10 cellular contexts compared by ENCODE assay signal in the genomic region with DNA sequence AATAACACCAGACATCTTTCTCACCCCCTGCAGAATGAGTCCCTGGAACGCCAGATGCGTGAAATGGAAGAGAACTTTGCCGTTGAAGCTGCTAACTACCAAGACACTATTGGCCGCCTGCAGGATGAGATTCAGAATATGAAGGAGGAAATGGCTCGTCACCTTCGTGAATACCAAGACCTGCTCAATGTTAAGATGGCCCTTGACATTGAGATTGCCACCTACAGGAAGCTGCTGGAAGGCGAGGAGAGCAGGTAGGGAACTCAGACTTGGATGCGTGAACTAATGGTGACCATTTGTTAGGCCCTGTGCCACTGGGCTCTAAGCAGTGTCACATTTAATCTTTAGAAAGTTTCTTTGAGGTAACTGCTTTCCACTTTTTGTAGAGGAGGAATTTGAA. TPM values are rescaled to one million over a fixed set of nuclear protein-coding genes. Genes with fewer than 3 reads are reported as not detected.
DNase-seq lines count a peak whose midpoint lies in the region; ATAC-seq, FAIRE-seq and TF ChIP-seq lines count a peak whose summit lies in the region.
"Had no signal": no experiment of that assay in that cellular context is flagged by ENCODE, and none has a peak within 500 bp of the region (broad histone marks: within the 10 kb centered on the region; RNA-seq: fewer than 3 reads in every experiment).

No MANE protein-coding gene starts in this region.

- intact Hi-C loops in HepG2 (cut with micrococcal nuclease; ENCODE audit: unreplicated experiment), result no loop called here

- H3K9me3 Mint-ChIP-seq in central memory CD8-positive, alpha-beta T cell, result no peaks in the 10 kb centered on the region
- H3K9me3 Mint-ChIP-seq in nephron, result no peaks in the 10 kb centered on the region

- 0 out of 2 replicates have a peak, but pooled peaks cover 11% of the 10 kb centered on the region for H3K4me1 ChIP-seq in HepG2 (ENCODE audit: insufficient read depth, low read length)

- H3K9me3 ChIP-seq in AG04450 (ENCODE audit: control insufficient read depth, insufficient read depth, low read length) (no peaks in the 10 kb centered on the region; the same call in 1 of the 2 replicates), HepG2 (ENCODE audit: low read length) (no peaks in the 10 kb centered on the region)

- peak overlapping the region; percentile 20; the same call in 1 of the 2 replicates for H3K4me3 ChIP-seq in AG04450 (ENCODE audit: low read depth, low read length)
- H3K4me3 ChIP-seq in HepG2 (replicated peaks in 1 of 3; ENCODE audit: insufficient read depth in 1 of 3, low read depth in 2 of 3, low read length in 3 of 3), result no peak overlapping the region

- no peaks in the 10 kb centered on the region for H3K36me3 ChIP-seq in HepG2 (replicated peaks in 1 of 2; ENCODE audit: control insufficient read depth in 1 of 2, insufficient read depth in 2 of 2, low read length in 2 of 2)

- TF ChIP-seq POLR2A in HepG2 (IDR thresholded peaks at IDR 0.05; ENCODE audit: insufficient read depth in 1 of 2, low read depth in 2 of 2, low read length in 2 of 2), result no peak

- 69% methylated on average over 8 of the region's 8 CpGs for WGBS in HepG2 (ENCODE audit: low lambda C conversion rate)

- BruUV-seq in HepG2 (replicated peaks; lab: Mats Ljungman, UMichigan), result no TSS peak

- H3K4me2 ChIP-seq in HepG2 (ENCODE audit: low read depth, low read length), result no peak overlapping the region

- no peak overlapping the region for H3K27ac ChIP-seq in AG04450 (ENCODE audit: low read depth, low read length)
- H3K27ac ChIP-seq in HepG2 (ENCODE audit: extremely low read length, insufficient read depth, low read length), result no peak overlapping the region

- peaks cover 91% of the 10 kb centered on the region for H3K36me3 Mint-ChIP-seq in central memory CD8-positive, alpha-beta T cell (ENCODE audit: insufficient read depth)
- H3K36me3 Mint-ChIP-seq in nephron (ENCODE audit: low read depth), result peaks cover 83% of the 10 kb centered on the region

- ATAC-seq in central memory CD8-positive, alpha-beta T cell (replicated peaks; ENCODE audit: extremely low read depth, poor library complexity, severe bottlenecking), result no peak
- no peak for ATAC-seq in GM18511 (IDR thresholded peaks at IDR 0.05; ENCODE audit: unreplicated experiment)
- ATAC-seq in HG03159 (IDR thresholded peaks at IDR 0.05; ENCODE audit: unreplicated experiment), result no peak
- ATAC-seq in HepG2, result no peak

- no peak for FAIRE-seq in HepG2 (lab: Jason Lieb, UNC)

- H3K27me3 Mint-ChIP-seq in central memory CD8-positive, alpha-beta T cell, result no peaks in the 10 kb centered on the region
- H3K27me3 Mint-ChIP-seq in nephron (ENCODE audit: low read depth), result no peaks in the 10 kb centered on the region

- H2AFZ ChIP-seq in HepG2 (ENCODE audit: low read length), result no peak overlapping the region
- H2AFZ ChIP-seq: parathyroid adenoma had no signal

- H3K79me2 ChIP-seq in HepG2 (ENCODE audit: insufficient read depth, low read length), result no peaks in the 10 kb centered on the region
- H3K79me2 ChIP-seq: parathyroid adenoma had no signal

- peak overlapping the region; percentile 89 for H3K27ac Mint-ChIP-seq in central memory CD8-positive, alpha-beta T cell (ENCODE audit: low read depth)
- peak overlapping the region; percentile 14 to 67 (median 44) for H3K27ac Mint-ChIP-seq in nephron

- H3K4me1 Mint-ChIP-seq in central memory CD8-positive, alpha-beta T cell, result peaks cover 48% of the 10 kb centered on the region
- peaks cover 47% of the 10 kb centered on the region for H3K4me1 Mint-ChIP-seq in nephron

- POLR2A ChIA-PET in AG04450 (lab: Yijun Ruan, JAX), result interaction anchor here (0.6 to 1.1 kb wide), 3 partner anchors 34 to 289 kb away, joined by 5 to 6 read pairs (median 6); partner anchors contain the start of gene TRDMT1
- POLR2A ChIA-PET in HepG2 (lab: Yijun Ruan, JAX), result no interaction called here

- no peak overlapping the region for H3K4me3 Mint-ChIP-seq in central memory CD8-positive, alpha-beta T cell
- peak overlapping the region; percentile 9 to 81 (median 56) for H3K4me3 Mint-ChIP-seq in nephron

- in situ Hi-C loops in HepG2 (cut with HindIII; ENCODE audit: extremely low pct_ligation_motif_present, low pct_unique_long_range_greater_than_20kb), result loop anchor here (25.0 kb wide), 1 partner anchor 1373 kb away; the partner anchor contains the start of gene MINDY3

- H3K9ac ChIP-seq in HepG2 (ENCODE audit: insufficient read depth, low read depth, low read length), result no peak overlapping the region
- H3K9ac ChIP-seq: parathyroid adenoma had no signal

- H4K20me1 ChIP-seq in HepG2 (ENCODE audit: insufficient read depth, low read length), result no peaks in the 10 kb centered on the region

- TF ChIP-seq EP300 in HepG2 (IDR thresholded peaks at IDR 0.05; ENCODE audit: low read depth in 2 of 2, low read length in 2 of 2) (no peak), HepG2 (CRISPR knock-in tag; IDR thresholded peaks at IDR 0.05; ENCODE audit: borderline replicate concordance) (no peak)

- DNase-seq in AG04450 (ENCODE audit: low read depth, low spot score), result no peak
- peak; percentile 26 for DNase-seq in HCEC 1CT
- no peak for DNase-seq in central memory CD8-positive, alpha-beta T cell (ENCODE audit: low spot score in 2 of 2)
- no peak for DNase-seq in DMS153 treated with DMSO at 0.1 percent for 48 hours (lab: John Stamatoyannopoulos, UW; ENCODE audit: unreplicated experiment)
- DNase-seq in HepG2 (ENCODE audit: low spot score), result no peak
- DNase-seq: stimulated activated naive CD4-positive, alpha-beta T cell had no signal

- CTCF ChIA-PET in AG04450 (lab: Charles Lee), result interaction anchor here (1.1 kb wide), 1 partner anchor 386 kb away, joined by 4 read pairs; no protein-coding TSS in a partner anchor
- CTCF ChIA-PET in HepG2 (lab: Yijun Ruan, JAX; ENCODE audit: low intra/inter-chr PET ratio, low total read pairs), result no interaction called here

- H3K27me3 ChIP-seq in AG04450 (ENCODE audit: control insufficient read depth, insufficient read depth, low read length), result no peaks in the 10 kb centered on the region
- H3K27me3 ChIP-seq in HepG2 (ENCODE audit: control insufficient read depth in 1 of 2, insufficient read depth in 2 of 2, low read length in 2 of 2), result no peaks in the 10 kb centered on the region

- TF ChIP-seq CTCF in AG04450 (IDR thresholded peaks at IDR 0.05; ENCODE audit: low read depth, low read length), result no peak; the same call in 1 of the 2 replicates
- TF ChIP-seq CTCF in nephron (IDR thresholded peaks at IDR 0.05; ENCODE audit: unreplicated experiment in 3 of 3), result peak in 1 of 3 experiments; percentile 18
- TF ChIP-seq CTCF in HepG2 (CRISPR knock-in tag; IDR thresholded peaks at IDR 0.05), result no peak

- TF ChIP-seq RAD21 in HepG2 (CRISPR knock-in tag; IDR thresholded peaks at IDR 0.05), result no peak

RNA-seq across cellular contexts. Expression of gene VIM, which starts 7.1 kb away (rescaled TPM):
- 4,126 and 4,378 TPM in 2 replicates for polyA plus RNA-seq in AG04450 (2011; rRNA removed)
- polyA minus RNA-seq in AG04450 (2011; rRNA and poly(A)+ RNA removed), result 4,154 and 5,002 TPM in 2 replicates
- total RNA-seq in HepG2 (2016; rRNA removed; fragmentation: Illumina TruSeq; extraction: Trizol), result not detected in 2 replicates
- total RNA-seq in HepG2 (2016; cell fraction: cytosol; rRNA removed; fragmentation: Illumina TruSeq; extraction: Trizol; ENCODE audit: low read depth), result not detected in 2 replicates
- total RNA-seq in HepG2 (2016; cell fraction: insoluble cytoplasmic fraction; rRNA removed; fragmentation: Illumina TruSeq; extraction: Trizol), result not detected in 2 replicates
- not detected in 2 replicates for total RNA-seq in HepG2 (2016; cell fraction: membrane; rRNA removed; fragmentation: Illumina TruSeq; extraction: Trizol)
- not detected in 2 replicates for total RNA-seq in HepG2 (2016; cell fraction: nucleus; rRNA removed; fragmentation: Illumina TruSeq; extraction: Trizol)
- polyA plus RNA-seq in HepG2 (2011; rRNA removed), result not detected in 2 replicates
- 0.04 and 0.12 TPM in 2 replicates for polyA plus RNA-seq in HepG2 (2011; cell fraction: cytosol; rRNA removed)
- 0.14 and 0.16 TPM in 2 replicates for polyA plus RNA-seq in HepG2 (2011; cell fraction: nucleus; rRNA removed)
- not detected in 2 replicates for polyA plus RNA-seq in HepG2 (2012)
- not detected in 2 replicates for polyA plus RNA-seq in HepG2 (2016; cell fraction: cytosol; fragmentation: Illumina TruSeq; extraction: Trizol; ENCODE audit: low read depth)
- polyA plus RNA-seq in HepG2 (2016; cell fraction: insoluble cytoplasmic fraction; fragmentation: Illumina TruSeq; extraction: Trizol; ENCODE audit: low read depth), result not detected in 2 replicates
- not detected in 2 replicates for polyA plus RNA-seq in HepG2 (2016; cell fraction: membrane; fragmentation: Illumina TruSeq; extraction: Trizol; ENCODE audit: low read depth)
- not detected in 2 replicates for polyA plus RNA-seq in HepG2 (2016; cell fraction: nucleus; fragmentation: Illumina TruSeq; extraction: Trizol; ENCODE audit: insufficient read depth, low read depth)
- 0.76 and 313 TPM in 2 replicates for polyA minus RNA-seq in HepG2 (2011; rRNA and poly(A)+ RNA removed; ENCODE audit: low replicate concordance)
- polyA minus RNA-seq in HepG2 (2011; cell fraction: cytosol; rRNA and poly(A)+ RNA removed), result 3.5 and 6.8 TPM in 2 replicates
- 0.87 and 3.2 TPM in 2 replicates for polyA minus RNA-seq in HepG2 (2011; cell fraction: nucleus; rRNA and poly(A)+ RNA removed)

RNA-seq across cellular contexts. Expression of gene TRDMT1, which starts 33.7 kb away (rescaled TPM):
- 5.2 and 7.1 TPM in 2 replicates for polyA plus RNA-seq in AG04450 (2011; rRNA removed)
- 4.3 and 5.5 TPM in 2 replicates for polyA minus RNA-seq in AG04450 (2011; rRNA and poly(A)+ RNA removed)
- total RNA-seq in HepG2 (2016; rRNA removed; fragmentation: Illumina TruSeq; extraction: Trizol), result 3.0 and 6.1 TPM in 2 replicates
- total RNA-seq in HepG2 (2016; cell fraction: cytosol; rRNA removed; fragmentation: Illumina TruSeq; extraction: Trizol; ENCODE audit: low read depth), result 4.0 and 4.8 TPM in 2 replicates
- total RNA-seq in HepG2 (2016; cell fraction: insoluble cytoplasmic fraction; rRNA removed; fragmentation: Illumina TruSeq; extraction: Trizol), result 2.6 and 3.6 TPM in 2 replicates
- total RNA-seq in HepG2 (2016; cell fraction: membrane; rRNA removed; fragmentation: Illumina TruSeq; extraction: Trizol), result 1.7 and 2.1 TPM in 2 replicates
- total RNA-seq in HepG2 (2016; cell fraction: nucleus; rRNA removed; fragmentation: Illumina TruSeq; extraction: Trizol), result 3.6 and 5.3 TPM in 2 replicates
- 1.3 and 2.0 TPM in 2 replicates for polyA plus RNA-seq in HepG2 (2011; rRNA removed)
- 0.54 and 6.3 TPM in 2 replicates for polyA plus RNA-seq in HepG2 (2011; cell fraction: cytosol; rRNA removed)
- 1.00 and 1.2 TPM in 2 replicates for polyA plus RNA-seq in HepG2 (2011; cell fraction: nucleus; rRNA removed)
- 0.95 and 1.5 TPM in 2 replicates for polyA plus RNA-seq in HepG2 (2012)
- polyA plus RNA-seq in HepG2 (2016; cell fraction: cytosol; fragmentation: Illumina TruSeq; extraction: Trizol; ENCODE audit: low read depth), result 0.96 and 1.3 TPM in 2 replicates
- polyA plus RNA-seq in HepG2 (2016; cell fraction: insoluble cytoplasmic fraction; fragmentation: Illumina TruSeq; extraction: Trizol; ENCODE audit: low read depth), result 5.6 and 6.4 TPM in 2 replicates
- 0.78 and 1.4 TPM in 2 replicates for polyA plus RNA-seq in HepG2 (2016; cell fraction: membrane; fragmentation: Illumina TruSeq; extraction: Trizol; ENCODE audit: low read depth)
- polyA plus RNA-seq in HepG2 (2016; cell fraction: nucleus; fragmentation: Illumina TruSeq; extraction: Trizol; ENCODE audit: insufficient read depth, low read depth), result 3.1 and 4.0 TPM in 2 replicates
- polyA minus RNA-seq in HepG2 (2011; rRNA and poly(A)+ RNA removed; ENCODE audit: low replicate concordance), result 1.6 and 2.9 TPM in 2 replicates
- polyA minus RNA-seq in HepG2 (2011; cell fraction: cytosol; rRNA and poly(A)+ RNA removed), result 1.6 and 2.6 TPM in 2 replicates
- 8.4 and 10.6 TPM in 2 replicates for polyA minus RNA-seq in HepG2 (2011; cell fraction: nucleus; rRNA and poly(A)+ RNA removed)

Comparison
In these comparisons a context has a peak if more than half of its experiments do, and no peak if none do; other contexts are left out.
1. RNA of gene VIM, which starts 7.1 kb away (polyA plus RNA-seq): 4,126 to 4,378 TPM in AG04450; 0.04 to 0.16 TPM in HepG2; every median in the first group is over 1,000 times any median in the second.